In the genomic region with DNA sequence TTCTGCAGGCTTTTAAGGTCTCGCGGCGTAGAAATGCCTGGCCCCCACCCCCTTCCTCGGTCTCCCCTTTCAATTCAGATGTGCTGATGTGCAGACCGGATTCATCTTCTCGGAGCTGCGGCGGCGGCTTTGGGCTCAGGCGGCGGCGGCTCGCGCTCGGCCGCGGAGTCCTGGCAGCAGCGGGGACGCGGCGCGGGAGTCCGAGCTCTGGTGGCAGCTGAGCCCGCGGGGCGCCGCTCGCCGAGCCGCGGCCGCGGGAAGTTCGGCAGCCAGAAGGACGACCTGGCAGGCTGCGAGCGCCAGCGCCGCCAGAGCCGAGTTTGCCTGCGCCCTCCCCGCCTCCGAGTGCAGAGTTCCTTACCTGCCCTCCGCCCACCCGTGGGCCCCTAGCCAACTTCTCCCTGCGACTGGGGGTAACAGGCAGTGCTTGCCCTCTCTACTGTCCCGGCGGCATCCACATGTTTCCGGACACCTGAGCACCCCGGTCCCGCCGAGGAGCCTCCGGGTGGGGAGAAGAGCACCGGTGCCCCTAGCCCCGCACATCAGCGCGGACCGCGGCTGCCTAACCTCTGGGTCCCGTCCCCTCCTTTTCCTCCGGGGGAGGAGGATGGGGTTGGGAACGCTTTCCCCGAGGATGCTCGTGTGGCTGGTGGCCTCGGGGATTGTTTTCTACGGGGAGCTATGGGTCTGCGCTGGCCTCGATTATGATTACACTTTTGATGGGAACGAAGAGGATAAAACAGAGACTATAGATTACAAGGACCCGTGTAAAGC, we compare ENCODE assay signal across 1 cellular context.
TF ChIP-seq lines count a peak whose summit lies in the region.

No MANE protein-coding gene starts in this region.

TF ChIP-seq in HEK293, 187 proteins besides CTCF, POLR2A, EP300 and RAD21 (continued from another document):
- TF ChIP-seq ZSCAN4 (tag by site-specific recombination; IDR thresholded peaks at IDR 0.05) (no peak), ZNF155 (tag by site-specific recombination; IDR thresholded peaks at IDR 0.05) (no peak), ZNF292 (tag by site-specific recombination; IDR thresholded peaks at IDR 0.05; ENCODE audit: borderline replicate concordance, low read depth) (no peak), GLIS2 (tag by site-specific recombination; IDR thresholded peaks at IDR 0.05) (peak; percentile 11; the same call in 1 of the 2 replicates), ZNF324 (tag by site-specific recombination; IDR thresholded peaks at IDR 0.05) (no peak), ZBTB17 (tag by site-specific recombination; IDR thresholded peaks at IDR 0.05) (peak; percentile 65; the same call in 1 of the 2 replicates), ELK4 (IDR thresholded peaks at IDR 0.05; ENCODE audit: borderline replicate concordance, low read depth, low read length) (no peak), ZNF146 (tag by site-specific recombination; IDR thresholded peaks at IDR 0.05) (no peak), ZNF354C (tag by site-specific recombination; IDR thresholded peaks at IDR 0.05; ENCODE audit: borderline replicate concordance, low read depth) (no peak), ZFP41 (tag by site-specific recombination; IDR thresholded peaks at IDR 0.05; ENCODE audit: borderline replicate concordance) (no peak), ZNF37A (tag by site-specific recombination; IDR thresholded peaks at IDR 0.05) (no peak), ZNF701 (tag by site-specific recombination; IDR thresholded peaks at IDR 0.05) (no peak), KLF1 (tag by site-specific recombination; IDR thresholded peaks at IDR 0.05) (no peak), ZNF366 (tag by site-specific recombination; conservative IDR thresholded peaks at IDR 0.05) (no peak), SP7 (tag by site-specific recombination; IDR thresholded peaks at IDR 0.05) (no peak), ZNF777 (tag by site-specific recombination; IDR thresholded peaks at IDR 0.05; ENCODE audit: borderline replicate concordance) (peak; percentile 50; the same call in 1 of the 2 replicates), ZBTB26 (tag by site-specific recombination; optimal IDR thresholded peaks at IDR 0.05) (peak; percentile 51), ZNF19 (tag by site-specific recombination; IDR thresholded peaks at IDR 0.05; ENCODE audit: low read depth) (no peak), ZNF48 (tag by site-specific recombination; IDR thresholded peaks at IDR 0.05) (no peak), ZNF10 (tag by site-specific recombination; IDR thresholded peaks at IDR 0.05) (no peak), ZNF600 (tag by site-specific recombination; IDR thresholded peaks at IDR 0.05) (no peak), ZFP37 (tag by site-specific recombination; IDR thresholded peaks at IDR 0.05) (no peak), ZNF792 (tag by site-specific recombination; IDR thresholded peaks at IDR 0.05) (no peak), PRDM1 (tag by site-specific recombination; IDR thresholded peaks at IDR 0.05) (no peak), ZNF571 (tag by site-specific recombination; IDR thresholded peaks at IDR 0.05) (no peak), ZNF311 (tag by site-specific recombination; IDR thresholded peaks at IDR 0.05; ENCODE audit: borderline replicate concordance) (no peak), AEBP2 (tag by site-specific recombination; IDR thresholded peaks at IDR 0.05; ENCODE audit: borderline replicate concordance) (no peak), ZNF843 (tag by site-specific recombination; IDR thresholded peaks at IDR 0.05) (no peak), EGR2 (tag by site-specific recombination; IDR thresholded peaks at IDR 0.05; ENCODE audit: low read depth) (no peak), BCL11B (tag by site-specific recombination; IDR thresholded peaks at IDR 0.05; ENCODE audit: low read depth) (no peak), ZNF544 (tag by site-specific recombination; IDR thresholded peaks at IDR 0.05) (no peak), ZNF791 (tag by site-specific recombination; IDR thresholded peaks at IDR 0.05) (no peak), ZBTB7A (tag by site-specific recombination; IDR thresholded peaks at IDR 0.05; ENCODE audit: low read depth) (no peak)
- TF ChIP-seq, protein P1, sequence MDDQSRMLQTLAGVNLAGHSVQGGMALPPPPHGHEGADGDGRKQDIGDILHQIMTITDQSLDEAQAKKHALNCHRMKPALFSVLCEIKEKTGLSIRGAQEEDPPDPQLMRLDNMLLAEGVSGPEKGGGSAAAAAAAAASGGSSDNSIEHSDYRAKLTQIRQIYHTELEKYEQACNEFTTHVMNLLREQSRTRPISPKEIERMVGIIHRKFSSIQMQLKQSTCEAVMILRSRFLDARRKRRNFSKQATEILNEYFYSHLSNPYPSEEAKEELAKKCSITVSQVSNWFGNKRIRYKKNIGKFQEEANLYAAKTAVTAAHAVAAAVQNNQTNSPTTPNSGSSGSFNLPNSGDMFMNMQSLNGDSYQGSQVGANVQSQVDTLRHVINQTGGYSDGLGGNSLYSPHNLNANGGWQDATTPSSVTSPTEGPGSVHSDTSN (CRISPR knock-in tag; IDR thresholded peaks at IDR 0.05): no peak
TF ChIP-seq in HEK293: peak in this region for 6.
